ENCODE assay signal across 14 cellular contexts in the genomic region with DNA sequence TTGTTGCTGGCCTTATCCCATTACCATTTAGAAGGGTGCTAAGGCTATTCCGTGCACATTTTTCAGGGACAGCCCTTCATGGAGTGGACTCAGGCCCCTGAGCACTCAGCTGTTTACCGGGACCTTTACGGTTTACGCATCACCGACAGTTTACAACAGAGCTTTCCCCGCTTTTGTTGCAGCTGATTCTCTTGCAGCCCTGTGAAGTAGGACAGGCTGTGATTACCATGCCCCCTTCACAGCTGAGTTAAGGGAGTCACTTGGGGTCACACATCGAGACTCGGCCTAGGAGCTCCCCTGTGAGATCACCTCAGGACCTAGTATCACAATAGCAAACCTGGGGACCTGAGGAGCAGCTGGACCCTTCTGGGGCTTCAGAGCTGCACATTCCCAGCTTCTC.
"Had no signal": no experiment of that assay in that cellular context is flagged by ENCODE, and none has a peak within 500 bp of the region (broad histone marks: within the 10 kb centered on the region; RNA-seq: fewer than 3 reads in every experiment).

No MANE protein-coding gene starts in this region.

- H3K27me3 ChIP-seq: gastroesophageal sphincter, heart right ventricle, ovary had no signal

- H3K27ac Mint-ChIP-seq: dendritic cell treated with granulocyte-macrophage colony-stimulating factor and Interleukin-4, amounts not matched to agents 40 ng/mL and 50 ng/mL, for 4 days; mesothelial cell of epicardium; T-helper 2 cell treated with Interferon-gamma antibody and Interleukin-4, amounts not matched to agents 5 μg/mL and 100 μg/mL, for 36 hours had no signal

- H3K27ac ChIP-seq: heart right ventricle, ovary had no signal

- H3K4me3 ChIP-seq: gastroesophageal sphincter, heart right ventricle, lung, ovary had no signal

- H3K9me3 ChIP-seq: gastroesophageal sphincter, heart right ventricle, ovary had no signal

- H3K36me3 ChIP-seq: heart right ventricle, ovary had no signal

- H3K27me3 Mint-ChIP-seq: dendritic cell treated with granulocyte-macrophage colony-stimulating factor and Interleukin-4, amounts not matched to agents 40 ng/mL and 50 ng/mL, for 4 days had no signal

- H3K4me3 Mint-ChIP-seq: dendritic cell treated with granulocyte-macrophage colony-stimulating factor and Interleukin-4, amounts not matched to agents 40 ng/mL and 50 ng/mL, for 4 days; mesothelial cell of epicardium; T-helper 2 cell treated with Interferon-gamma antibody and Interleukin-4, amounts not matched to agents 5 μg/mL and 100 μg/mL, for 36 hours had no signal

- H3K9me3 Mint-ChIP-seq: dendritic cell treated with granulocyte-macrophage colony-stimulating factor and Interleukin-4, amounts not matched to agents 40 ng/mL and 50 ng/mL, for 4 days; mesothelial cell of epicardium; T-helper 2 cell treated with Interferon-gamma antibody and Interleukin-4, amounts not matched to agents 5 μg/mL and 100 μg/mL, for 36 hours had no signal

- DNase-seq: activated CD4-positive, alpha-beta T cell treated with anti-CD3 and anti-CD28 coated beads, Interleukin-2, amount 50 U/mL, for 1 hour; activated naive CD4-positive, alpha-beta T cell; heart right ventricle; left colon; ovary; stimulated activated CD4-positive, alpha-beta T cell treated with anti-CD3 and anti-CD28 coated beads, Interleukin-2, amount 100 ng/mL, for 48 hours; stimulated activated naive CD4-positive, alpha-beta T cell; SW 1271; trophoblast cell had no signal
